ENCODE assay signal across 19 cellular contexts in the genomic region with DNA sequence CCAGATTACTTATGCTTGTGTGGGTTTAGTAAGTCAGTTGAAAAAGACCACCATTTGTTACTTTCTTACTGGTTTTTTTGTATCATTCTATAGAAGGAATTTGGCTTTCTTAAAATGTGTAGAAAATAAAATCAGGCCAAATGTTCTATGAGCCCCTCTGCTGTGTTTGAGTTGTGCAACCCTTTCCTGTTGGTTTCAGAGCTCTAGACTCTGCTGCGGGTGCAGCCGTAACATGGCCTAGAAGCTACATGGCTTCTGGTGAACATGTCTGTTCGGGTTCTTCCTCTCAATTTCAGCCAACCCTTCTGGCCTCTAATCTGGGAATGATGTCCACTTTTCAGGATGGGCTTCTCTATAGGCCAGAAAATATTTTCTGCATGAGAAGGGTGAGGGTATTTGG.
"Had no signal": no experiment of that assay in that cellular context is flagged by ENCODE, and none has a peak within 500 bp of the region (broad histone marks: within the 10 kb centered on the region; RNA-seq: fewer than 3 reads in every experiment).

No MANE protein-coding gene starts in this region.

- H3K4me3 ChIP-seq: colonic mucosa, lower lobe of right lung, smooth muscle cell, stomach, upper lobe of left lung had no signal

- H3K27me3 Mint-ChIP-seq: activated CD8-positive, alpha-beta T cell treated with anti-CD3 and anti-CD28 coated beads for 36 hours; activated naive CD8-positive, alpha-beta T cell treated with anti-CD3 and anti-CD28 coated beads, Interleukin-2, amount 50 U/mL, for 24 hours had no signal

- H3K9me3 Mint-ChIP-seq: activated CD8-positive, alpha-beta T cell treated with anti-CD3 and anti-CD28 coated beads for 36 hours; activated naive CD4-positive, alpha-beta T cell treated with anti-CD3 and anti-CD28 coated beads for 36 hours; activated naive CD8-positive, alpha-beta T cell treated with anti-CD3 and anti-CD28 coated beads, Interleukin-2, amount 50 U/mL, for 24 hours; natural killer cell had no signal

- H3K4me3 Mint-ChIP-seq: activated CD8-positive, alpha-beta T cell treated with anti-CD3 and anti-CD28 coated beads for 36 hours; activated naive CD4-positive, alpha-beta T cell treated with anti-CD3 and anti-CD28 coated beads for 36 hours; activated naive CD8-positive, alpha-beta T cell treated with anti-CD3 and anti-CD28 coated beads, Interleukin-2, amount 50 U/mL, for 24 hours; brain; natural killer cell had no signal

- H3K27ac Mint-ChIP-seq: activated CD8-positive, alpha-beta T cell treated with anti-CD3 and anti-CD28 coated beads for 36 hours; activated naive CD4-positive, alpha-beta T cell treated with anti-CD3 and anti-CD28 coated beads for 36 hours; activated naive CD8-positive, alpha-beta T cell treated with anti-CD3 and anti-CD28 coated beads, Interleukin-2, amount 50 U/mL, for 24 hours; brain; natural killer cell had no signal

- H3K36me3 ChIP-seq: colonic mucosa, lower lobe of right lung, stomach, upper lobe of left lung had no signal

- H3K27me3 ChIP-seq: colonic mucosa, stomach, upper lobe of left lung had no signal

- DNase-seq: activated CD4-positive, CD25-positive, alpha-beta regulatory T cell; activated naive CD4-positive, alpha-beta T cell treated with anti-CD3 and anti-CD28 coated beads for 36 hours; activated naive CD8-positive, alpha-beta T cell treated with anti-CD3 and anti-CD28 coated beads, Interleukin-2, amount 50 U/mL, for 24 hours; activated T-cell treated with anti-CD3 and anti-CD28 coated beads, Interleukin-2, amount 50 U/mL, for 1 hour; anterior cingulate cortex; central memory CD4-positive, alpha-beta T cell; colonic mucosa; foreskin melanocyte; glutamatergic neuron; hippocampal formation; islet precursor cell; lower lobe of right lung; natural killer cell; stimulated activated CD4-positive, alpha-beta T cell treated with anti-CD3 and anti-CD28 coated beads, Interleukin-4, amount 100 ng/mL, for 1 hour; stomach; upper lobe of left lung had no signal

- H3K4me1 ChIP-seq: colonic mucosa, lower lobe of right lung, upper lobe of left lung had no signal

- H3K27ac ChIP-seq: colonic mucosa, lower lobe of right lung, stomach, upper lobe of left lung had no signal

- H3K4me2 ChIP-seq: smooth muscle cell had no signal

- H3K36me3 Mint-ChIP-seq: brain, natural killer cell had no signal

- H3K9me3 ChIP-seq: colonic mucosa, lower lobe of right lung, stomach, upper lobe of left lung had no signal
